Comparison of ENCODE assay signal across 16 cellular contexts in genomic region chr18:61833978-61834377, GRCh38. TPM values are rescaled to one million over a fixed set of nuclear protein-coding genes. Genes with fewer than 3 reads are reported as not detected.
DNase-seq lines count a peak whose midpoint lies in the region; ATAC-seq and TF ChIP-seq lines count a peak whose summit lies in the region.
"Had no signal": no experiment of that assay in that cellular context is flagged by ENCODE, and none has a peak within 500 bp of the region (broad histone marks: within the 10 kb centered on the region; RNA-seq: fewer than 3 reads in every experiment).

No MANE protein-coding gene starts in this region.

- H3K4me3 ChIP-seq in BLaER1 (no peak overlapping the region), cardiac fibroblast (replicated peaks in 1 of 2; ENCODE audit: low read depth in 2 of 2, low read length in 2 of 2) (no peak overlapping the region)
- H3K4me3 ChIP-seq: pancreas, skin epidermis, suprapubic skin had no signal

- DNase-seq in M059J (ENCODE audit: low read depth), result peak; percentile 18
- DNase-seq in cardiac fibroblast (ENCODE audit: low read depth in 2 of 2), result peak; percentile 8 to 71
- peak; percentile 69 for DNase-seq in hepatic stellate cell (ENCODE audit: low spot score)
- no peak for DNase-seq in stimulated activated CD4-positive, alpha-beta T cell treated with anti-CD3 and anti-CD28 coated beads, Interleukin-15, amount 100 ng/mL, for 24 hours
- DNase-seq: activated CD4-positive, alpha-beta memory T cell treated with anti-CD3 and anti-CD28 coated beads, Interleukin-2, amount 10 ng/mL, durations not matched to agents 7 days and 5 days; activated T-cell treated with anti-CD3 and anti-CD28 coated beads, Interleukin-2, amount 50 U/mL, for 24 hours; Karpas-422; NCI-H1436; pancreas; T-cell had no signal

- no peak for TF ChIP-seq CTCF in cardiac fibroblast (IDR thresholded peaks at IDR 0.05; ENCODE audit: low read depth, low read length)

- H3K4me2 ChIP-seq in BLaER1, result peak overlapping the region; percentile 73

- no peak for ATAC-seq in HG03196 (IDR thresholded peaks at IDR 0.05; ENCODE audit: unreplicated experiment)
- no peak for ATAC-seq in HG03280 (IDR thresholded peaks at IDR 0.05; ENCODE audit: unreplicated experiment)
- no peak for ATAC-seq in HG02870 (IDR thresholded peaks at IDR 0.05; ENCODE audit: unreplicated experiment)

- no peaks in the 10 kb centered on the region for H3K36me3 ChIP-seq in BLaER1
- H3K36me3 ChIP-seq: pancreas, suprapubic skin had no signal

- no peak overlapping the region for H3K27ac ChIP-seq in BLaER1
- H3K27ac ChIP-seq: suprapubic skin had no signal

- H3K9me3 ChIP-seq in BLaER1, result peaks cover 40% of the 10 kb centered on the region
- H3K9me3 ChIP-seq: pancreas, suprapubic skin had no signal

- H3K9ac ChIP-seq in BLaER1, result no peak overlapping the region

- peaks cover 47% of the 10 kb centered on the region for H3K4me1 ChIP-seq in BLaER1
- H3K4me1 ChIP-seq: suprapubic skin had no signal

- peaks cover 9% of the 10 kb centered on the region for H4K20me1 ChIP-seq in BLaER1

- peaks cover 13% of the 10 kb centered on the region for H3K27me3 ChIP-seq in BLaER1
- H3K27me3 ChIP-seq: pancreas, suprapubic skin had no signal

RNA-seq across cellular contexts. Expression of gene RNF152, which starts 58.8 kb away (rescaled TPM):
- 5.8 and 5.9 TPM in 2 replicates for total RNA-seq in M059J (2014; rRNA removed; shearing (Covaris generic))
